10 cellular contexts compared by ENCODE assay signal in the genomic region with DNA sequence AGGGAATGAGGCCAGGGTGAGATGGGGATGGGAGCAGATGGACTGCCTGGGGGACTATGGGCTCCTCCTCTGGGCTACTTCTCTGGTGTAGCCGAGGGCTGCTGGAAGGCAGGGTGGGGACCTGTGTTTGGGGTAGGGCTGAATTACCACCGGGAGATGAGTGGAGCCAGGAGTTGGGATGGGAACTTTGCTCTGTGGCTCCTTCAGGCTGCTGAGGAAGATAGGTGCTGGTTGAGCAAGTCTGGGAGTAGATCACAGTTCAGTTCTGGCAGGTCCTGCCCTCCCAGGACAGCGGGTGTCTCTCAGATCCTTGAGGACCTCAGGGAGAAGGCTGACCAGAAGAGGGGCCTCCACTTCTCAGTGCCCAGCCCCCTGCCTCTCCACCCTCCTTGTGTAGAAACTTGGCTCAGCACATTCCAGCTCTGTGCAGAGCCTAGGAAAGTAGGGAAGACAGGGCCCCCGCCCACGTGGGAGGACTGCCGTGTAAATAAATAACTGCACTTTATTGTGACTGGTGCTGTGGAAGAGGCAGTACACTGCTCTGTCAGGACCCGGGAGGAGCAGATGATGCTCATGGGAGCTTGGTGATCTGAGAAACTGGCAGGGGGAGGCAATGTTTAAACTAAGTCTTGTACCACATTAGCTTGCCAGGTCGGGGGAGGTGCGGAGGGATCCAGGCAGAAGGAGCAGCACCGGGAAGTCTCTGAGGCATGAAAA. TPM values are rescaled to one million over a fixed set of nuclear protein-coding genes. Genes with fewer than 3 reads are reported as not detected.
DNase-seq lines count a peak whose midpoint lies in the region; ATAC-seq and TF ChIP-seq lines count a peak whose summit lies in the region.
"Had no signal": no experiment of that assay in that cellular context is flagged by ENCODE, and none has a peak within 500 bp of the region (broad histone marks: within the 10 kb centered on the region; RNA-seq: fewer than 3 reads in every experiment).

No MANE protein-coding gene starts in this region.

- H3K27me3 ChIP-seq in CD8-positive, alpha-beta T cell (ENCODE audit: insufficient read depth, low read length) = no peaks in the 10 kb centered on the region
- no peaks in the 10 kb centered on the region for H3K27me3 ChIP-seq in BE2C
- H3K27me3 ChIP-seq: sigmoid colon had no signal

- TF ChIP-seq CTCF in CD8-positive, alpha-beta T cell (IDR thresholded peaks at IDR 0.05) = no peak
- TF ChIP-seq CTCF in BE2C (IDR thresholded peaks at IDR 0.05; ENCODE audit: low read depth, low read length) = no peak

- H3K27ac Mint-ChIP-seq in CD8-positive, alpha-beta T cell = peak overlapping the region; percentile 74
- H3K27ac Mint-ChIP-seq in effector memory CD8-positive, alpha-beta T cell = peak overlapping the region; percentile 66 to 93

- intact Hi-C loops in CD8-positive, alpha-beta T cell (cut with DNase I, micrococcal nuclease) = loop anchor here in 1 of 2 experiments (5.0 to 10.0 kb wide), 3 partner anchors 105 to 613 kb away; a partner anchor contains a TSS

- H3K27ac ChIP-seq in CD8-positive, alpha-beta T cell (ENCODE audit: low read depth, low read length) = no peak overlapping the region
- H3K27ac ChIP-seq: sigmoid colon had no signal

- H3K9me3 Mint-ChIP-seq in CD8-positive, alpha-beta T cell = no peaks in the 10 kb centered on the region
- H3K9me3 Mint-ChIP-seq in effector memory CD8-positive, alpha-beta T cell = no peaks in the 10 kb centered on the region

- no peaks in the 10 kb centered on the region for H3K27me3 Mint-ChIP-seq in CD8-positive, alpha-beta T cell (ENCODE audit: low read depth)
- no peaks in the 10 kb centered on the region for H3K27me3 Mint-ChIP-seq in effector memory CD8-positive, alpha-beta T cell

- peaks cover 8% of the 10 kb centered on the region for H3K36me3 Mint-ChIP-seq in CD8-positive, alpha-beta T cell
- H3K36me3 Mint-ChIP-seq in effector memory CD8-positive, alpha-beta T cell (ENCODE audit: insufficient read depth) = peaks cover 6% of the 10 kb centered on the region

- no peak overlapping the region for H3K4me3 ChIP-seq in CD8-positive, alpha-beta T cell (ENCODE audit: low read depth, low read length)
- H3K4me3 ChIP-seq in BE2C (ENCODE audit: low read depth, low read length) = no peak overlapping the region
- H3K4me3 ChIP-seq: sigmoid colon had no signal

- no peaks in the 10 kb centered on the region for H3K9me3 ChIP-seq in CD8-positive, alpha-beta T cell (ENCODE audit: low read length)
- no peaks in the 10 kb centered on the region for H3K9me3 ChIP-seq in BE2C
- H3K9me3 ChIP-seq: sigmoid colon had no signal

- CTCF ChIA-PET in CD8-positive, alpha-beta T cell (lab: Charles Lee) = interaction anchor here (1.1 to 3.9 kb wide), 4 partner anchors 12 to 176 kb away, joined by 4 to 21 read pairs (median 8); a partner anchor contains a TSS

- no peak overlapping the region for H3K4me3 Mint-ChIP-seq in CD8-positive, alpha-beta T cell
- H3K4me3 Mint-ChIP-seq in effector memory CD8-positive, alpha-beta T cell = no peak overlapping the region

- POLR2A ChIA-PET in CD8-positive, alpha-beta T cell (lab: Charles Lee) = interaction anchor here (1.7 to 3.7 kb wide), 2 partner anchors 13 to 73 kb away, joined by 5 to 24 read pairs; a partner anchor contains a TSS

- no peak for ATAC-seq in CD8-positive, alpha-beta T cell
- ATAC-seq in effector memory CD8-positive, alpha-beta T cell (replicated peaks) = no peak
- no peak for ATAC-seq in GM18520 (IDR thresholded peaks at IDR 0.05; ENCODE audit: unreplicated experiment)
- ATAC-seq: stimulated activated naive CD8-positive, alpha-beta T cell treated with anti-CD3 and anti-CD28 coated beads, Interleukin-15, Interleukin-2, amounts not matched to agents 100 U/mL and 50 U/mL, for 24 hours had no signal

- H3K4me1 Mint-ChIP-seq in CD8-positive, alpha-beta T cell (ENCODE audit: low read depth) = peaks cover 82% of the 10 kb centered on the region
- peaks cover 47 to 54% of the 10 kb centered on the region in 2 donors for H3K4me1 Mint-ChIP-seq in effector memory CD8-positive, alpha-beta T cell (ENCODE audit: low read depth in 2 of 2)

- DNase-seq in CD8-positive, alpha-beta T cell = no peak
- DNase-seq in NCI-H2227 treated with DMSO at 0.1 percent for 48 hours (lab: John Stamatoyannopoulos, UW) = peak; percentile 40
- no peak for DNase-seq in effector memory CD8-positive, alpha-beta T cell
- peak; percentile 13 for DNase-seq in non-pigmented ciliary epithelial cell (ENCODE audit: low read depth)
- DNase-seq in BE2C = no peak
- DNase-seq in NCI-H1436 (lab: John Stamatoyannopoulos, UW) = no peak
- no peak for DNase-seq in COLO668 (lab: John Stamatoyannopoulos, UW; ENCODE audit: unreplicated experiment)
- DNase-seq: sigmoid colon; stimulated activated naive CD8-positive, alpha-beta T cell treated with anti-CD3 and anti-CD28 coated beads, Interleukin-15, Interleukin-2, amounts not matched to agents 100 U/mL and 50 U/mL, for 24 hours had no signal

- H3K4me1 ChIP-seq in CD8-positive, alpha-beta T cell (ENCODE audit: insufficient read depth, low read length) = peaks cover 60% of the 10 kb centered on the region
- peaks cover 13% of the 10 kb centered on the region for H3K4me1 ChIP-seq in BE2C

- H3K36me3 ChIP-seq in CD8-positive, alpha-beta T cell (ENCODE audit: insufficient read depth, low read length) = no peaks in the 10 kb centered on the region
- no peaks in the 10 kb centered on the region for H3K36me3 ChIP-seq in BE2C
- H3K36me3 ChIP-seq: sigmoid colon had no signal

RNA-seq across cellular contexts. Expression of a gene that starts 15.3 kb away (rescaled TPM):
- 10 to 100 TPM; 25.4 to 26.2 TPM for total RNA-seq in CD8-positive, alpha-beta T cell
- 14.6 TPM for polyA plus RNA-seq in BE2C (2012; ENCODE audit: insufficient read depth, insufficient read length, low read depth)

Comparison
In these comparisons a context has a peak if more than half of its experiments do, and no peak if none do; other contexts are left out.
1. DNase-seq: peak in NCI-H2227 treated with DMSO at 0.1 percent for 48 hours (single experiment) and non-pigmented ciliary epithelial cell (single experiment); none in CD8-positive, alpha-beta T cell (0 of 7), effector memory CD8-positive, alpha-beta T cell (0 of 3), BE2C (single experiment), NCI-H1436 (single experiment) and COLO668 (single experiment).